ENCODE assay signal across 1 cellular context in genomic region chr4:8440491-8441311, GRCh38.
TF ChIP-seq lines count a peak whose summit lies in the region.

Gene ACOX3, minus strand, starts transcription at chr4:8440723. Its CDS starts 24,202 bp downstream, at chr4:8416521.
Gene TRMT44, plus strand, starts transcription at chr4:8440777. Its CDS starts 46 bp downstream, at chr4:8440823.

TF ChIP-seq in HCT116, 20 proteins besides CTCF, POLR2A, EP300 and RAD21 (continued from another document):
- TF ChIP-seq MAX (IDR thresholded peaks at IDR 0.05) = peak; percentile 77
- no peak for TF ChIP-seq ATF3 (IDR thresholded peaks at IDR 0.05)
- peak; percentile 86 for TF ChIP-seq ZFX (IDR thresholded peaks at IDR 0.05)
- TF ChIP-seq ELF1 (IDR thresholded peaks at IDR 0.05; ENCODE audit: borderline replicate concordance, low read depth) = peak; percentile 83
- peak; percentile 93 for TF ChIP-seq YY1 (IDR thresholded peaks at IDR 0.05; ENCODE audit: extremely low read depth, insufficient replicate concordance, low read depth, low read length)
- TF ChIP-seq EGR1 (IDR thresholded peaks at IDR 0.05; ENCODE audit: low read depth) = peak; percentile 56
- no peak for TF ChIP-seq JUND (IDR thresholded peaks at IDR 0.05)
- peak; percentile 98 for TF ChIP-seq SRF (IDR thresholded peaks at IDR 0.05; ENCODE audit: low read depth)
- TF ChIP-seq ZNF274 (IDR thresholded peaks at IDR 0.05; ENCODE audit: low read depth, low read length) = no peak
- TF ChIP-seq SIN3A (IDR thresholded peaks at IDR 0.05; ENCODE audit: low read depth) = peak; percentile 91
- TF ChIP-seq SP1 (IDR thresholded peaks at IDR 0.05; ENCODE audit: low read depth) = peak; percentile 90
- TF ChIP-seq ZBTB33 (IDR thresholded peaks at IDR 0.05; ENCODE audit: extremely low read depth, insufficient replicate concordance, low read length) = no peak
- no peak for TF ChIP-seq FOSL1 (IDR thresholded peaks at IDR 0.05; ENCODE audit: low read depth)
